ENCODE assay signal across 8 cellular contexts in the genomic region with DNA sequence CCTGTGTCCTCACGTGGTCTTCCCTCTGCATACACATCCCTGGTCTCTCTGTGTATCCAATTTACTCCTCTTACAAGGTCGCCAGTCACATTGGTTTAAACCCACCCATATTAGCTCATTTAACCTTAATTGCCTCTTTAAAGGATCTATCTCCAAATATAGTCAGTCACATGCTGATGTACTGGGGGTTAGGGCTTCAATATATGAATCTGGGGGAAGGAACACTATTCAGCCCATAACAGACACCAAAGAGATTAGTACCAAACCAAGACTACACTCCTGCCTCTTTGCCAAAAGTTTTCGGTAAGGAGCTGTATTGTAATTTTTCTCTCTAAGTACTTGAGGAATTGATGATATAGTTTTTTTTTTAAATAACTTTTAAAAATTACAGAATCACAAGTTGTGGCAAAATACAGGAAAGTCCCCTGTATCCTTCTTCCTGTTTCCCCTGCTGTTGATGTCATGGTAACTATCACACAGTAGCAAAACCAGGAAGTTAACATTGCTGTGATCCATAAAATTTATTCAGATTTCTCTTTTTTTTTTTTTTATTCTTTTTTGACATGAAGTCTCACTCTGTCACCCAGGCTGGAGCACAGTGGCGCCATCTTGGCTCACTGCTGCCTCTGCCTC.
DNase-seq lines count a peak whose midpoint lies in the region; ATAC-seq and TF ChIP-seq lines count a peak whose summit lies in the region.

No MANE protein-coding gene starts in this region.

- H3K4me3 ChIP-seq in breast epithelium (no peak overlapping the region), transverse colon (no peak overlapping the region)

- H3K36me3 ChIP-seq in breast epithelium: no peaks in the 10 kb centered on the region
- no peaks in the 10 kb centered on the region for H3K36me3 ChIP-seq in transverse colon

- TF ChIP-seq CTCF in breast epithelium (IDR thresholded peaks at IDR 0.05) (no peak), MCF 10A (IDR thresholded peaks at IDR 0.05; ENCODE audit: unreplicated experiment) (no peak), transverse colon (IDR thresholded peaks at IDR 0.05) (no peak), HFFc6 (IDR thresholded peaks at IDR 0.05) (no peak)

- H3K36me3 Mint-ChIP-seq in MCF 10A (ENCODE audit: insufficient read depth, unreplicated experiment): peaks cover 6% of the 10 kb centered on the region
- peaks cover 9% of the 10 kb centered on the region for H3K36me3 Mint-ChIP-seq in activated T-helper 2 cell treated with anti-CD3 and anti-CD28 coated beads, Interferon-gamma antibody, Interleukin-2, Interleukin-4, amounts not matched to agents 10 μg/mL and 5 μg/mL and 100 μg/mL, durations not matched to agents 14 hours and 24 hours and 36 hours (ENCODE audit: low read depth)
- H3K36me3 Mint-ChIP-seq in HFFc6 (ENCODE audit: low read depth): no peaks in the 10 kb centered on the region

- TF ChIP-seq POLR2A in breast epithelium (IDR thresholded peaks at IDR 0.05): no peak
- TF ChIP-seq POLR2A in transverse colon (IDR thresholded peaks at IDR 0.05): no peak

- no peak for ATAC-seq in HG02973 (IDR thresholded peaks at IDR 0.05; ENCODE audit: unreplicated experiment)

- DNase-seq in breast epithelium (ENCODE audit: low spot score in 2 of 2): no peak
- no peak for DNase-seq in MCF 10A (ENCODE audit: unreplicated experiment)
- no peak for DNase-seq in activated T-helper 2 cell treated with anti-CD3 and anti-CD28 coated beads, Interferon-gamma antibody, Interleukin-2, Interleukin-4, amounts not matched to agents 10 μg/mL and 5 μg/mL and 100 μg/mL, durations not matched to agents 14 hours and 24 hours and 36 hours (ENCODE audit: low spot score)
- peak; percentile 78 for DNase-seq in kidney tubule cell (ENCODE audit: low spot score)
- no peak for DNase-seq in transverse colon
- no peak for DNase-seq in HFFc6
- DNase-seq in HK-2 (ENCODE audit: unreplicated experiment): no peak

- BruUV-seq in MCF 10A (replicated peaks; lab: Mats Ljungman, UMichigan): no TSS peak

- CTCF ChIA-PET in MCF 10A (lab: Yijun Ruan, JAX): interaction anchor here (1.2 to 2.8 kb wide), 2 partner anchors 20 to 67 kb away, joined by 3 to 11 read pairs; partner anchors contain the start of gene SLCO3A1

- no peak for TF ChIP-seq EP300 in transverse colon (IDR thresholded peaks at IDR 0.05; ENCODE audit: low read depth)

- H3K9me3 Mint-ChIP-seq in MCF 10A (ENCODE audit: unreplicated experiment) (no peaks in the 10 kb centered on the region), HFFc6 (no peaks in the 10 kb centered on the region; the same call in 1 of the 2 replicates)
- no peaks in the 10 kb centered on the region for H3K9me3 Mint-ChIP-seq in activated T-helper 2 cell treated with anti-CD3 and anti-CD28 coated beads, Interferon-gamma antibody, Interleukin-2, Interleukin-4, amounts not matched to agents 10 μg/mL and 5 μg/mL and 100 μg/mL, durations not matched to agents 14 hours and 24 hours and 36 hours

- H3K9me3 ChIP-seq in breast epithelium: no peaks in the 10 kb centered on the region
- no peaks in the 10 kb centered on the region for H3K9me3 ChIP-seq in transverse colon

- POLR2A ChIA-PET in MCF 10A (lab: Yijun Ruan, JAX): interaction anchor here (0.7 to 1.2 kb wide), 5 partner anchors 10 to 1088 kb away, joined by 3 to 4 read pairs (median 3); no protein-coding TSS in a partner anchor

- no peak overlapping the region for H3K4me3 Mint-ChIP-seq in MCF 10A (ENCODE audit: unreplicated experiment)
- H3K4me3 Mint-ChIP-seq in activated T-helper 2 cell treated with anti-CD3 and anti-CD28 coated beads, Interferon-gamma antibody, Interleukin-2, Interleukin-4, amounts not matched to agents 10 μg/mL and 5 μg/mL and 100 μg/mL, durations not matched to agents 14 hours and 24 hours and 36 hours (ENCODE audit: low read depth): no peak overlapping the region
- no peak overlapping the region for H3K4me3 Mint-ChIP-seq in HFFc6

- in situ Hi-C loops in transverse colon (cut with MboI; ENCODE audit: low pct_ligation_motif_present in 1 of 4, low pct_unique_long_range_greater_than_20kb in 1 of 4, low sequenced_read_pairs in 3 of 4): no loop called here

- H3K27ac ChIP-seq in breast epithelium (peak overlapping the region; percentile 28 to 53), transverse colon (peak overlapping the region in 3 of 4 donors; percentile 38 to 45 (median 41))

- no peaks in the 10 kb centered on the region for H3K27me3 Mint-ChIP-seq in MCF 10A (ENCODE audit: insufficient read depth, unreplicated experiment)
- H3K27me3 Mint-ChIP-seq in activated T-helper 2 cell treated with anti-CD3 and anti-CD28 coated beads, Interferon-gamma antibody, Interleukin-2, Interleukin-4, amounts not matched to agents 10 μg/mL and 5 μg/mL and 100 μg/mL, durations not matched to agents 14 hours and 24 hours and 36 hours (ENCODE audit: low read depth): no peaks in the 10 kb centered on the region
- H3K27me3 Mint-ChIP-seq in HFFc6 (ENCODE audit: insufficient read depth): no peaks in the 10 kb centered on the region; the same call in 1 of the 2 replicates

- WGBS in transverse colon (ENCODE audit: low coverage in 1 of 2), 2 donors: 68 to 75% methylated on average over 4 of the region's 4 CpGs

- H3K4me1 Mint-ChIP-seq in MCF 10A (ENCODE audit: insufficient read depth, unreplicated experiment): no peaks in the 10 kb centered on the region
- H3K4me1 Mint-ChIP-seq in activated T-helper 2 cell treated with anti-CD3 and anti-CD28 coated beads, Interferon-gamma antibody, Interleukin-2, Interleukin-4, amounts not matched to agents 10 μg/mL and 5 μg/mL and 100 μg/mL, durations not matched to agents 14 hours and 24 hours and 36 hours (ENCODE audit: low read depth): peaks cover 18% of the 10 kb centered on the region
- H3K4me1 Mint-ChIP-seq in HFFc6 (ENCODE audit: low read depth): no peaks in the 10 kb centered on the region

- intact Hi-C loops in breast epithelium (cut with DNase I; ENCODE audit: low total_unique reads): no loop called here
- intact Hi-C loops in MCF 10A (cut with micrococcal nuclease): no loop called here
- intact Hi-C loops in activated T-helper 2 cell treated with anti-CD3 and anti-CD28 coated beads, Interferon-gamma antibody, Interleukin-2, Interleukin-4, amounts not matched to agents 10 μg/mL and 5 μg/mL and 100 μg/mL, durations not matched to agents 14 hours and 24 hours and 36 hours (cut with micrococcal nuclease): no loop called here
- intact Hi-C loops in transverse colon (cut with DNase I; ENCODE audit: low total_unique reads): no loop called here

- no peak overlapping the region for H3K27ac Mint-ChIP-seq in MCF 10A (ENCODE audit: low read depth, unreplicated experiment)
- peak overlapping the region; percentile 28 for H3K27ac Mint-ChIP-seq in activated T-helper 2 cell treated with anti-CD3 and anti-CD28 coated beads, Interferon-gamma antibody, Interleukin-2, Interleukin-4, amounts not matched to agents 10 μg/mL and 5 μg/mL and 100 μg/mL, durations not matched to agents 14 hours and 24 hours and 36 hours
- H3K27ac Mint-ChIP-seq in HFFc6: no peak overlapping the region

- H3K27me3 ChIP-seq in breast epithelium (no peaks in the 10 kb centered on the region), transverse colon (no peaks in the 10 kb centered on the region)

- H3K4me1 ChIP-seq in breast epithelium (no peaks in the 10 kb centered on the region), transverse colon (peaks cover 7 to 51% (median 36%) of the 10 kb centered on the region in 4 donors)
